Comparison of ENCODE assay signal across 25 cellular contexts in the genomic region with DNA sequence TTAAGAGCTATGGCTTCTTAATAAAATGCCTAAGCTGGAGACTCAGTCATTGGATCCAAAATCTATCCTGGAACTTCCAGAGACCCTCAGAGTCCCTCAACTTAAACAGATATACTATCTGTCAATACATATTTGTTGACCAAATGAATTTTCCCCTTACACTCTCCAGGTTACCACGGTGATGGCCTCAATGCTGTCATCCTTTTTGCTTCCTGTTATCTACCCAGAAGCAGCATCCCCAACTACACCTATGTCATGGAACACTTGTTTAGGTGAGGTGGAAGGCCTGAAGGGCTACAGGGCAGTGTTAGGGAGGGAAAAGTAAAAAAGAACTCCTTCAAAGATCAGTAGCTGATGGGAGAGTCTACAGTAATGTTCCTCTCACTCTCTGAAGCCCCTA. TPM values are rescaled to one million over a fixed set of nuclear protein-coding genes. Genes with fewer than 3 reads are reported as not detected.
DNase-seq lines count a peak whose midpoint lies in the region; ATAC-seq lines count a peak whose summit lies in the region.
"Had no signal": no experiment of that assay in that cellular context is flagged by ENCODE, and none has a peak within 500 bp of the region (broad histone marks: within the 10 kb centered on the region; RNA-seq: fewer than 3 reads in every experiment).

No MANE protein-coding gene starts in this region.

- CTCF ChIA-PET in CD4-positive, alpha-beta memory T cell (lab: Charles Lee; ENCODE audit: partially characterized antibody) = interaction anchor here (0.9 to 2.7 kb wide), 6 partner anchors 14 to 111 kb away, joined by 3 to 20 read pairs (median 8); partner anchors contain the start of gene CDC42SE1
- CTCF ChIA-PET in activated CD4-positive, alpha-beta memory T cell treated with anti-CD3 and anti-CD28 coated beads, Interleukin-2, amount 10 ng/mL, durations not matched to agents 7 days and 5 days (lab: Charles Lee) = interaction anchor here (0.9 to 1.7 kb wide), 4 partner anchors 12 to 57 kb away, joined by 3 to 11 read pairs (median 4); no protein-coding TSS in a partner anchor

- intact Hi-C loops in CD4-positive, alpha-beta memory T cell (cut with micrococcal nuclease) = no loop called here

- no peak overlapping the region for H3K4me3 Mint-ChIP-seq in activated T-cell treated with anti-CD3 and anti-CD28 coated beads, Interleukin-2, amount 50 U/mL, for 72 hours
- peak overlapping the region in 2 of 8 donors; percentile 13 to 46 for H3K4me3 Mint-ChIP-seq in CD4-positive, alpha-beta memory T cell
- no peak overlapping the region for H3K4me3 Mint-ChIP-seq in activated CD4-positive, alpha-beta memory T cell treated with anti-CD3 and anti-CD28 coated beads, Interleukin-2, amount 10 ng/mL, durations not matched to agents 7 days and 5 days
- H3K4me3 Mint-ChIP-seq in central memory CD8-positive, alpha-beta T cell = no peak overlapping the region
- H3K4me3 Mint-ChIP-seq: B cell, CD14-positive monocyte, GM23338 had no signal

- peak in 1 of 2 donors; percentile 28 for ATAC-seq in activated T-cell treated with anti-CD3 and anti-CD28 coated beads, Interleukin-2, amount 50 U/mL, for 72 hours (replicated peaks in 1 of 2)
- no peak for ATAC-seq in central memory CD8-positive, alpha-beta T cell (replicated peaks; ENCODE audit: extremely low read depth, poor library complexity, severe bottlenecking)
- ATAC-seq: A549, GM23338, HepG2 had no signal

- POLR2A ChIA-PET in CD4-positive, alpha-beta memory T cell (lab: Charles Lee; ENCODE audit: partially characterized antibody) = interaction anchor here (0.7 to 10.2 kb wide), 5 partner anchors 8 to 464 kb away, joined by 3 to 325 read pairs (median 12); partner anchors contain the start of genes CDC42SE1, MCL1 and MLLT11
- POLR2A ChIA-PET in activated CD4-positive, alpha-beta memory T cell treated with anti-CD3 and anti-CD28 coated beads, Interleukin-2, amount 10 ng/mL, durations not matched to agents 7 days and 5 days (lab: Charles Lee) = interaction anchor here (0.9 to 4.1 kb wide), 5 partner anchors 12 to 37 kb away, joined by 3 to 25 read pairs (median 3); no protein-coding TSS in a partner anchor

- no peaks in the 10 kb centered on the region for H3K27me3 Mint-ChIP-seq in activated T-cell treated with anti-CD3 and anti-CD28 coated beads, Interleukin-2, amount 50 U/mL, for 72 hours (ENCODE audit: low read depth)
- no peaks in the 10 kb centered on the region for H3K27me3 Mint-ChIP-seq in CD4-positive, alpha-beta memory T cell
- no peaks in the 10 kb centered on the region for H3K27me3 Mint-ChIP-seq in activated CD4-positive, alpha-beta memory T cell treated with anti-CD3 and anti-CD28 coated beads, Interleukin-2, amount 10 ng/mL, durations not matched to agents 7 days and 5 days
- no peaks in the 10 kb centered on the region for H3K27me3 Mint-ChIP-seq in central memory CD8-positive, alpha-beta T cell
- H3K27me3 Mint-ChIP-seq: B cell had no signal

- no peak for DNase-seq in activated T-cell treated with anti-CD3 and anti-CD28 coated beads, Interleukin-2, amount 50 U/mL, for 72 hours
- DNase-seq in activated T-cell treated with anti-CD3 and anti-CD28 coated beads, Interleukin-2, amount 50 U/mL, for 1 hour = no peak
- DNase-seq in CD4-positive, alpha-beta memory T cell = peak in 1 of 5 donors; percentile 22
- peak; percentile 23 for DNase-seq in activated CD4-positive, alpha-beta memory T cell treated with anti-CD3 and anti-CD28 coated beads, Interleukin-2, amount 10 ng/mL, durations not matched to agents 7 days and 5 days
- no peak for DNase-seq in central memory CD8-positive, alpha-beta T cell (ENCODE audit: low spot score in 2 of 2)
- DNase-seq in DMS153 (lab: John Stamatoyannopoulos, UW) (no peak), NOMO-1 treated with DMSO at 0.1 percent for 48 hours (lab: John Stamatoyannopoulos, UW; ENCODE audit: unreplicated experiment) (no peak), NCI-H2029 (lab: John Stamatoyannopoulos, UW) (no peak)
- DNase-seq: COR-L47, DMS 273 treated with DMSO at 0.1 percent for 48 hours, KBM-7, NCI-H1092 treated with DMSO at 0.1 percent for 48 hours, NCI-H2081 treated with DMSO at 0.1 percent for 48 hours, NCI-H2171 treated with DMSO at 0.1 percent for 48 hours, NCI-H524 treated with DMSO at 0.1 percent for 48 hours, NCI-H82, Peyer's patch, SJCRH30 had no signal

- H3K27ac Mint-ChIP-seq in activated T-cell treated with anti-CD3 and anti-CD28 coated beads, Interleukin-2, amount 50 U/mL, for 72 hours = peak overlapping the region; percentile 44
- H3K27ac Mint-ChIP-seq in CD4-positive, alpha-beta memory T cell = peak overlapping the region in 5 of 7 donors; percentile 22 to 78 (median 60)
- no peak overlapping the region for H3K27ac Mint-ChIP-seq in activated CD4-positive, alpha-beta memory T cell treated with anti-CD3 and anti-CD28 coated beads, Interleukin-2, amount 10 ng/mL, durations not matched to agents 7 days and 5 days
- H3K27ac Mint-ChIP-seq in central memory CD8-positive, alpha-beta T cell (ENCODE audit: low read depth) = peak overlapping the region; percentile 57
- H3K27ac Mint-ChIP-seq: B cell, GM23338 had no signal

- no peaks in the 10 kb centered on the region for H3K27me3 ChIP-seq in CD4-positive, alpha-beta memory T cell (ENCODE audit: insufficient read depth, low read length)
- H3K27me3 ChIP-seq: Peyer's patch, SJCRH30 had no signal

- H3K4me1 ChIP-seq in CD4-positive, alpha-beta memory T cell (ENCODE audit: insufficient read depth, low read length) = peaks cover 24% of the 10 kb centered on the region
- H3K4me1 ChIP-seq: SJCRH30 had no signal

- no peaks in the 10 kb centered on the region for H3K36me3 Mint-ChIP-seq in activated T-cell treated with anti-CD3 and anti-CD28 coated beads, Interleukin-2, amount 50 U/mL, for 72 hours (ENCODE audit: insufficient read depth in 2 of 2)
- H3K36me3 Mint-ChIP-seq in CD4-positive, alpha-beta memory T cell = peaks cover 2 to 4% of the 10 kb centered on the region in 2 donors
- no peaks in the 10 kb centered on the region for H3K36me3 Mint-ChIP-seq in activated CD4-positive, alpha-beta memory T cell treated with anti-CD3 and anti-CD28 coated beads, Interleukin-2, amount 10 ng/mL, durations not matched to agents 7 days and 5 days (ENCODE audit: low read depth)
- peaks cover 2% of the 10 kb centered on the region for H3K36me3 Mint-ChIP-seq in central memory CD8-positive, alpha-beta T cell (ENCODE audit: insufficient read depth)

- peaks cover 13% of the 10 kb centered on the region for H3K4me1 Mint-ChIP-seq in activated T-cell treated with anti-CD3 and anti-CD28 coated beads, Interleukin-2, amount 50 U/mL, for 72 hours (ENCODE audit: low read depth)
- H3K4me1 Mint-ChIP-seq in CD4-positive, alpha-beta memory T cell = peaks cover 19 to 40% (median 31%) of the 10 kb centered on the region in 4 donors
- peaks cover 27% of the 10 kb centered on the region for H3K4me1 Mint-ChIP-seq in activated CD4-positive, alpha-beta memory T cell treated with anti-CD3 and anti-CD28 coated beads, Interleukin-2, amount 10 ng/mL, durations not matched to agents 7 days and 5 days
- peaks cover 28% of the 10 kb centered on the region for H3K4me1 Mint-ChIP-seq in central memory CD8-positive, alpha-beta T cell

- H3K9me3 Mint-ChIP-seq in activated T-cell treated with anti-CD3 and anti-CD28 coated beads, Interleukin-2, amount 50 U/mL, for 72 hours = no peaks in the 10 kb centered on the region
- no peaks in the 10 kb centered on the region for H3K9me3 Mint-ChIP-seq in CD4-positive, alpha-beta memory T cell
- no peaks in the 10 kb centered on the region for H3K9me3 Mint-ChIP-seq in activated CD4-positive, alpha-beta memory T cell treated with anti-CD3 and anti-CD28 coated beads, Interleukin-2, amount 10 ng/mL, durations not matched to agents 7 days and 5 days
- no peaks in the 10 kb centered on the region for H3K9me3 Mint-ChIP-seq in central memory CD8-positive, alpha-beta T cell
- H3K9me3 Mint-ChIP-seq: GM23338 had no signal

- no peak overlapping the region for H3K4me3 ChIP-seq in CD4-positive, alpha-beta memory T cell (ENCODE audit: low read length in 2 of 2)
- H3K4me3 ChIP-seq: A549, GM23338, HAP-1, Peyer's patch, SJCRH30 had no signal

- no peaks in the 10 kb centered on the region for H3K9me3 ChIP-seq in CD4-positive, alpha-beta memory T cell (ENCODE audit: control insufficient read depth in 1 of 2, low read length in 2 of 2)
- H3K9me3 ChIP-seq: A549, HAP-1, Peyer's patch, SJCRH30 had no signal

- no peaks in the 10 kb centered on the region for H3K36me3 ChIP-seq in CD4-positive, alpha-beta memory T cell (ENCODE audit: insufficient read depth, low read length)
- H3K36me3 ChIP-seq: HAP-1, Peyer's patch, SJCRH30 had no signal

- H3K27ac ChIP-seq in CD4-positive, alpha-beta memory T cell (ENCODE audit: low read depth, low read length) = no peak overlapping the region
- H3K27ac ChIP-seq: A549, HL-60, Peyer's patch, SJCRH30 had no signal

RNA-seq across cellular contexts. Expression of gene C1orf56, which starts 4.4 kb away (rescaled TPM):
- 1 to 10 TPM; 2.1 to 3.1 TPM for total RNA-seq in activated T-cell treated with anti-CD3 and anti-CD28 coated beads, Interleukin-2, amount 50 U/mL, for 72 hours
- 1 to 10 TPM; 2.4 to 3.5 TPM for total RNA-seq in CD4-positive, alpha-beta memory T cell
- 1 to 10 TPM; 1.4 to 3.6 TPM for polyA plus RNA-seq in CD4-positive, alpha-beta memory T cell
- total RNA-seq in activated CD4-positive, alpha-beta memory T cell treated with anti-CD3 and anti-CD28 coated beads, Interleukin-2, amount 10 ng/mL, durations not matched to agents 7 days and 5 days = 1 to 10 TPM; 1.2 to 1.7 TPM

RNA-seq across cellular contexts. Expression of gene BNIPL, which starts 6.8 kb away (rescaled TPM):
- 1 to 10 TPM; 2.8 to 5.3 TPM for total RNA-seq in activated T-cell treated with anti-CD3 and anti-CD28 coated beads, Interleukin-2, amount 50 U/mL, for 72 hours
- total RNA-seq in CD4-positive, alpha-beta memory T cell = 1 to 10 TPM; 4.6 to 8.3 TPM
- polyA plus RNA-seq in CD4-positive, alpha-beta memory T cell = not detected
- total RNA-seq in activated CD4-positive, alpha-beta memory T cell treated with anti-CD3 and anti-CD28 coated beads, Interleukin-2, amount 10 ng/mL, durations not matched to agents 7 days and 5 days = 1 to 10 TPM in 1 of 2 experiments, under 1 TPM in 1; 0.98 to 1.2 TPM
- polyA plus RNA-seq: CD14-positive monocyte had no signal

RNA-seq across cellular contexts. Expression of gene CDC42SE1, which starts 16.3 kb away (rescaled TPM):
- total RNA-seq in activated T-cell treated with anti-CD3 and anti-CD28 coated beads, Interleukin-2, amount 50 U/mL, for 72 hours = 100 to 1,000 TPM; 210 to 220 TPM
- 100 to 1,000 TPM; 478 to 483 TPM for total RNA-seq in CD4-positive, alpha-beta memory T cell
- 100 to 1,000 TPM in 1 of 2 donors, 10 to 100 TPM in 1; 66.2 to 100 TPM for polyA plus RNA-seq in CD4-positive, alpha-beta memory T cell
- total RNA-seq in activated CD4-positive, alpha-beta memory T cell treated with anti-CD3 and anti-CD28 coated beads, Interleukin-2, amount 10 ng/mL, durations not matched to agents 7 days and 5 days = 100 to 1,000 TPM; 345 to 347 TPM

RNA-seq across cellular contexts. Expression of gene MLLT11, which starts 17.0 kb away (rescaled TPM):
- 1 to 10 TPM; 5.3 to 5.6 TPM for total RNA-seq in activated T-cell treated with anti-CD3 and anti-CD28 coated beads, Interleukin-2, amount 50 U/mL, for 72 hours
- total RNA-seq in CD4-positive, alpha-beta memory T cell = 1 to 10 TPM; 4.5 to 4.9 TPM
- 1 to 10 TPM; 3.6 to 3.9 TPM for polyA plus RNA-seq in CD4-positive, alpha-beta memory T cell
- total RNA-seq in activated CD4-positive, alpha-beta memory T cell treated with anti-CD3 and anti-CD28 coated beads, Interleukin-2, amount 10 ng/mL, durations not matched to agents 7 days and 5 days = 1 to 10 TPM; 3.2 to 3.4 TPM

RNA-seq across cellular contexts. Expression of gene GABPB2, which starts 27.4 kb away (rescaled TPM):
- total RNA-seq in activated T-cell treated with anti-CD3 and anti-CD28 coated beads, Interleukin-2, amount 50 U/mL, for 72 hours = 10 to 100 TPM; 22.7 to 29.1 TPM
- total RNA-seq in CD4-positive, alpha-beta memory T cell = 10 to 100 TPM; 36.8 to 42.8 TPM
- 10 to 100 TPM in 1 of 2 donors, 1 to 10 TPM in 1; 4.9 to 14.2 TPM for polyA plus RNA-seq in CD4-positive, alpha-beta memory T cell
- 10 to 100 TPM; 24.5 to 25.9 TPM for total RNA-seq in activated CD4-positive, alpha-beta memory T cell treated with anti-CD3 and anti-CD28 coated beads, Interleukin-2, amount 10 ng/mL, durations not matched to agents 7 days and 5 days
- total RNA-seq: HepG2 had no signal
